Comparison of ENCODE assay signal across 1 cellular context in genomic region chr6:52360601-52361346, GRCh38.
TF ChIP-seq lines count a peak whose summit lies in the region.

No MANE protein-coding gene starts in this region.

TF ChIP-seq in HepG2, 621 proteins besides CTCF, POLR2A, EP300 and RAD21:
- TF ChIP-seq CEBPG (CRISPR knock-in tag; IDR thresholded peaks at IDR 0.05) (peak; percentile 80), ZSCAN20 (CRISPR knock-in tag; IDR thresholded peaks at IDR 0.05; ENCODE audit: borderline replicate concordance) (no peak), TMF1 (CRISPR knock-in tag; IDR thresholded peaks at IDR 0.05; ENCODE audit: low read depth) (no peak), NFRKB (IDR thresholded peaks at IDR 0.05) (no peak), ZNF891 (CRISPR knock-in tag; IDR thresholded peaks at IDR 0.05) (no peak), ZFY (CRISPR knock-in tag; IDR thresholded peaks at IDR 0.05) (peak; percentile 19; the same call in 1 of the 2 replicates), HCFC1 (IDR thresholded peaks at IDR 0.05; ENCODE audit: low read depth, low read length) (no peak), ZHX2 (IDR thresholded peaks at IDR 0.05; ENCODE audit: low read depth) (no peak), ZHX2 (CRISPR knock-in tag; IDR thresholded peaks at IDR 0.05; ENCODE audit: borderline replicate concordance) (no peak), TCF12 (IDR thresholded peaks at IDR 0.05) (no peak), TCF12 (CRISPR knock-in tag; IDR thresholded peaks at IDR 0.05) (0 out of 2 replicates have a peak, but pooled peaks have one; percentile 20), CEBPB (IDR thresholded peaks at IDR 0.05; ENCODE audit: borderline replicate concordance, low read depth, low read length) (peak; percentile 88)
